Comparison of ENCODE assay signal across 10 cellular contexts in the genomic region with DNA sequence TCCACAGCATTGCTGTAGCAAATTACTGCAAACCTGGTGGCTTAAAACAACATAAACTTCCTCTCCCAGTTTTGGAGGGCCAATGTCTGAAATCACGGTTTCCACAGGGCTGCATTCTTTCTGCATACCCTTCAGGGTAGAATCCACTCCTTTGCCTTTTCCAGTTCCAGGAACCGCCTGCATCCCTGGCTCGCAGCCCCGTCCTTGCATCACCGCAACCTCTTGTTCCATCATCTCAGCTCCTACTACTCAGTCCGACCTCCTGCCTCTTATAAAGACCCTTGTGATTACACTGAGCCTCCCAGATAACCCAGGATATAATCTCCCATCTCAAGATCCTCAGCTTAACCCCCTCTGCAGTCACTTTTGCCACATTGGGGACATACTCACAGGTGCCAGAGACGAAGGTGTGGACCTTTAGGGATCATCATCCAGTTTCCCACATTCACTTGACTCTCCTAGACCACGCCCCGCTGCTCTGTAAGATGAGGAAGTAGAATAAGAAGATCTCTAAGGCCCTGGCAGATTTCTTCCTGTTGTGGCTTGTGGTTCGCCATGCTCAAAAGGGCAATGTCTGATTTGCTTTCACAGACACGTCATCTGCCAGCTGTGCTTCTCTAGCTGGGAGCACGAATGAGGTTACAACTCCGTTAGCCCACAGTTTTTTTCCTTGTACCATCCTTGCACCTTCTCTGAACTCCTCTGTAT.
DNase-seq lines count a peak whose midpoint lies in the region; ATAC-seq, FAIRE-seq and TF ChIP-seq lines count a peak whose summit lies in the region.
"Had no signal": no experiment of that assay in that cellular context is flagged by ENCODE, and none has a peak within 500 bp of the region (broad histone marks: within the 10 kb centered on the region; RNA-seq: fewer than 3 reads in every experiment).

No MANE protein-coding gene starts in this region.

- H3K27me3 ChIP-seq in H7 (ENCODE audit: control insufficient read depth, insufficient read depth, low read length), result no peaks in the 10 kb centered on the region
- H3K27me3 ChIP-seq: breast epithelium, right lobe of liver had no signal

- DNase-seq in ELR (ENCODE audit: low read depth) (peak; percentile 18), T-helper 22 cell (ENCODE audit: low read depth) (peak; percentile 32), H7 (no peak), H54 (ENCODE audit: insufficient read length, low spot score) (no peak)
- DNase-seq in stimulated activated CD8-positive, alpha-beta memory T cell treated with anti-CD3 and anti-CD28 coated beads, Interleukin-7, amount 100 ng/mL, for 48 hours (ENCODE audit: extremely low read depth in 1 of 2, low read depth in 1 of 2), result peak; percentile 7 to 41
- DNase-seq: right lobe of liver had no signal

- TF ChIP-seq POLR2A in H54 (IDR thresholded peaks at IDR 0.05; ENCODE audit: low read depth, low read length), result no peak

- H3K36me3 ChIP-seq in H7 (replicated peaks; ENCODE audit: control insufficient read depth, insufficient read depth, low read length), result no peaks in the 10 kb centered on the region
- H3K36me3 ChIP-seq: breast epithelium, right lobe of liver had no signal

- ATAC-seq in HG03060 (IDR thresholded peaks at IDR 0.05; ENCODE audit: low read depth, unreplicated experiment), result peak; percentile 79
- ATAC-seq in esophagus mucosa, result peak; percentile 84
- no peak for ATAC-seq in HG03457 (IDR thresholded peaks at IDR 0.05; ENCODE audit: unreplicated experiment)

- no peak overlapping the region for H3K4me3 ChIP-seq in H7 (ENCODE audit: insufficient read depth, low read depth, low read length)
- H3K4me3 ChIP-seq: breast epithelium, right lobe of liver had no signal

- FAIRE-seq in H54 (lab: Jason Lieb, UNC), result no peak

Comparison
In these comparisons a context has a peak if more than half of its experiments do, and no peak if none do; other contexts are left out.
1. DNase-seq: peak in ELR (single experiment), T-helper 22 cell (single experiment) and stimulated activated CD8-positive, alpha-beta memory T cell treated with anti-CD3 and anti-CD28 coated beads, Interleukin-7, amount 100 ng/mL, for 48 hours (2 of 2); none in H7 (single experiment) and H54 (single experiment).